In the genomic region with DNA sequence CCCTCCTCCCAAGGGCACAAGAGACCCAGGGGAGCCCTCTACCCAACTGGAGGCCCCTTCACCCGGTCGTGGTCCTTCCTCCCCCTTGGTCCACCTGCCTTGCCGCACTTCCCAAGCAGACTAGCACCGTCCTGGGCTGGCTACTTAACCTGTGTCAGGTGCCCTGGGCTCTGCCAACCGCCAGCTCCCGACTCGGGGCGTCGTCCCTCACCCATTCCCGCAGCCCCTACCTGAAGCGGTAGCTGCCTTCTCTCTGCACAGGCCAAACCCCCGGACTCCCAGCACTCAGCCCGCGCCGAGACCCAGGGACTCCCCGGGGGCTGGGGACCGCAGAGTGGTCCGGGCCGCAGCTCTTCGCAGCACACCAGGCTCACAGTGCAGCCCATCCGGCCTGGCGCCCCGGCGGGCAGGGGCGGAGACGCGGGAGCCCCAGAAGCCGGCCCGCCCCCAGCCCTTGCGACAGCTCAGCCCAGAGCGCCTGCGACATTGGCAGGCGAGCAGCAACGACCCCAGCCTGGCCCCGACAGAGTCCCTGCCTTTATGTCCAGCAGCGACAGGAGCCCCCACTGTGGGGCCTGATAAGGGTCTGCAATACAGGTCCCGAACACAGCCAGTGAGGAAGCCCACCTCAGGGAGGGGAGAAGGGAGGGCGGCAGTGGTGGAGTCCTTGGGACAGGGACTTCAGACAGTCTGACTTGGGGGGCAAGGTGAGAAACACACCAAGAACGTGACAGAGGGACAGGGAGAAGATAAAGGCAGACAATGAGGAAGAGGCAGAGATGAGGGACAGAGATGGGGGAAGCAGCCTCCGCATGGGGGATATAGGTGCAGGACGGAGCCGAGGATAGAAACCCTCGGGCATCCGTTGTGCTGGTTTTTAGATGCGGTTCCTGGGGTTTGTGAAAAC, we compare ENCODE assay signal across 11 cellular contexts. TPM values are rescaled to one million over a fixed set of nuclear protein-coding genes. Genes with fewer than 3 reads are reported as not detected.
DNase-seq lines count a peak whose midpoint lies in the region; ATAC-seq, FAIRE-seq and TF ChIP-seq lines count a peak whose summit lies in the region.
"Had no signal": no experiment of that assay in that cellular context is flagged by ENCODE, and none has a peak within 500 bp of the region (broad histone marks: within the 10 kb centered on the region; RNA-seq: fewer than 3 reads in every experiment).

No MANE protein-coding gene starts in this region.

- H3K4me1 ChIP-seq in kidney (ENCODE audit: control insufficient read depth in 1 of 2, insufficient read depth in 1 of 2, low read depth in 1 of 2, low read length in 2 of 2), result peaks cover 0 to 2% of the 10 kb centered on the region in 2 donors

- H3K9me3 Mint-ChIP-seq in activated naive CD4-positive, alpha-beta T cell treated with anti-CD3 and anti-CD28 coated beads, Interleukin-2, amount 10 ng/mL, durations not matched to agents 7 days and 5 days, result no peaks in the 10 kb centered on the region
- H3K9me3 Mint-ChIP-seq in activated CD8-positive, alpha-beta T cell treated with anti-CD3 and anti-CD28 coated beads, Interleukin-2, amount 10 ng/mL, durations not matched to agents 7 days and 5 days (ENCODE audit: insufficient read depth), result no peaks in the 10 kb centered on the region
- no peaks in the 10 kb centered on the region for H3K9me3 Mint-ChIP-seq in type B pancreatic cell

- POLR2A ChIA-PET in activated CD8-positive, alpha-beta T cell treated with anti-CD3 and anti-CD28 coated beads, Interleukin-2, amount 10 ng/mL, durations not matched to agents 7 days and 5 days (lab: Charles Lee), result interaction anchor here (1.0 to 1.1 kb wide), 2 partner anchors 45 to 244 kb away, joined by 4 read pairs; no protein-coding TSS in a partner anchor

- H3K27ac Mint-ChIP-seq in activated naive CD4-positive, alpha-beta T cell treated with anti-CD3 and anti-CD28 coated beads, Interleukin-2, amount 10 ng/mL, durations not matched to agents 7 days and 5 days, result no peak overlapping the region
- H3K27ac Mint-ChIP-seq in activated CD8-positive, alpha-beta T cell treated with anti-CD3 and anti-CD28 coated beads, Interleukin-2, amount 10 ng/mL, durations not matched to agents 7 days and 5 days, result peak overlapping the region; percentile 12
- no peak overlapping the region for H3K27ac Mint-ChIP-seq in type B pancreatic cell

- peak overlapping the region; percentile 1 for H3K4me3 Mint-ChIP-seq in activated naive CD4-positive, alpha-beta T cell treated with anti-CD3 and anti-CD28 coated beads, Interleukin-2, amount 10 ng/mL, durations not matched to agents 7 days and 5 days
- peak overlapping the region; percentile 62 for H3K4me3 Mint-ChIP-seq in activated CD8-positive, alpha-beta T cell treated with anti-CD3 and anti-CD28 coated beads, Interleukin-2, amount 10 ng/mL, durations not matched to agents 7 days and 5 days
- H3K4me3 Mint-ChIP-seq in type B pancreatic cell, result peak overlapping the region; percentile 34

- H3K27ac ChIP-seq in kidney (ENCODE audit: low read depth in 2 of 2, low read length in 2 of 2), result no peak overlapping the region
- H3K27ac ChIP-seq: C4-2B, SJSA1 had no signal

- H3K4me1 Mint-ChIP-seq in activated naive CD4-positive, alpha-beta T cell treated with anti-CD3 and anti-CD28 coated beads, Interleukin-2, amount 10 ng/mL, durations not matched to agents 7 days and 5 days, result peaks cover 13% of the 10 kb centered on the region
- H3K4me1 Mint-ChIP-seq in activated CD8-positive, alpha-beta T cell treated with anti-CD3 and anti-CD28 coated beads, Interleukin-2, amount 10 ng/mL, durations not matched to agents 7 days and 5 days (ENCODE audit: low read depth), result peaks cover 23% of the 10 kb centered on the region
- H3K4me1 Mint-ChIP-seq in type B pancreatic cell (ENCODE audit: unreplicated experiment), result peaks cover 3% of the 10 kb centered on the region

- FAIRE-seq in kidney (lab: Jason Lieb, UNC), result no peak

- H3K36me3 ChIP-seq in kidney (ENCODE audit: control insufficient read depth in 1 of 2, insufficient read depth in 2 of 2, low read length in 2 of 2), result no peaks in the 10 kb centered on the region
- H3K36me3 ChIP-seq: SJSA1 had no signal

- H3K4me3 ChIP-seq in kidney (ENCODE audit: low read length in 2 of 2), result no peak overlapping the region
- H3K4me3 ChIP-seq: SJSA1 had no signal

- no peak overlapping the region for H3K9ac ChIP-seq in kidney (ENCODE audit: low read length in 2 of 2)

- DNase-seq in activated naive CD4-positive, alpha-beta T cell treated with anti-CD3 and anti-CD28 coated beads, Interleukin-2, amount 10 ng/mL, durations not matched to agents 7 days and 5 days, result peak; percentile 20
- DNase-seq in activated naive CD4-positive, alpha-beta T cell treated with Interleukin-2 at 50 U/mL for 16 hours, result no peak
- DNase-seq in activated CD8-positive, alpha-beta T cell treated with anti-CD3 and anti-CD28 coated beads, Interleukin-2, amount 10 ng/mL, durations not matched to agents 7 days and 5 days, result no peak
- DNase-seq in kidney (peak; percentile 76), type B pancreatic cell (ENCODE audit: extremely low spot score, unreplicated experiment) (no peak), germinal center (ENCODE audit: low spot score) (no peak)
- DNase-seq in activated CD4-positive, alpha-beta T cell treated with anti-CD3 and anti-CD28 coated beads, Interleukin-2, amount 50 U/mL, for 1 hour, result no peak

- no peaks in the 10 kb centered on the region for H3K36me3 Mint-ChIP-seq in activated naive CD4-positive, alpha-beta T cell treated with anti-CD3 and anti-CD28 coated beads, Interleukin-2, amount 10 ng/mL, durations not matched to agents 7 days and 5 days
- no peaks in the 10 kb centered on the region for H3K36me3 Mint-ChIP-seq in activated CD8-positive, alpha-beta T cell treated with anti-CD3 and anti-CD28 coated beads, Interleukin-2, amount 10 ng/mL, durations not matched to agents 7 days and 5 days (ENCODE audit: low read depth)
- H3K36me3 Mint-ChIP-seq in type B pancreatic cell, result no peaks in the 10 kb centered on the region

- TF ChIP-seq CTCF in kidney (IDR thresholded peaks at IDR 0.05; ENCODE audit: borderline replicate concordance, extremely low read depth, insufficient read depth) (no peak), type B pancreatic cell (conservative IDR thresholded peaks at IDR 0.05) (no peak)

- CTCF ChIA-PET in activated naive CD4-positive, alpha-beta T cell treated with anti-CD3 and anti-CD28 coated beads, Interleukin-2, amount 10 ng/mL, durations not matched to agents 7 days and 5 days (lab: Charles Lee), result interaction anchor here (0.9 to 2.1 kb wide), 12 partner anchors 9 to 248 kb away, joined by 3 to 10 read pairs (median 4); no protein-coding TSS in a partner anchor
- CTCF ChIA-PET in activated CD8-positive, alpha-beta T cell treated with anti-CD3 and anti-CD28 coated beads, Interleukin-2, amount 10 ng/mL, durations not matched to agents 7 days and 5 days (lab: Charles Lee), result interaction anchor here (0.7 to 2.6 kb wide), 8 partner anchors 11 to 248 kb away, joined by 3 to 15 read pairs (median 4); a partner anchor contains a TSS

- ATAC-seq in activated CD8-positive, alpha-beta T cell treated with anti-CD3 and anti-CD28 coated beads, Interleukin-2, amount 10 ng/mL, durations not matched to agents 7 days and 5 days, result peak; percentile 21
- ATAC-seq in GM21367 (IDR thresholded peaks at IDR 0.05; ENCODE audit: unreplicated experiment), result no peak

- intact Hi-C loops in kidney (cut with DNase I), result no loop called here

- H3K9me3 ChIP-seq in kidney (ENCODE audit: control insufficient read depth in 1 of 2, low read length in 2 of 2), result no peaks in the 10 kb centered on the region
- H3K9me3 ChIP-seq: SJSA1 had no signal

- H3K27me3 Mint-ChIP-seq in activated naive CD4-positive, alpha-beta T cell treated with anti-CD3 and anti-CD28 coated beads, Interleukin-2, amount 10 ng/mL, durations not matched to agents 7 days and 5 days, result peaks cover 30% of the 10 kb centered on the region
- H3K27me3 Mint-ChIP-seq in activated CD8-positive, alpha-beta T cell treated with anti-CD3 and anti-CD28 coated beads, Interleukin-2, amount 10 ng/mL, durations not matched to agents 7 days and 5 days (ENCODE audit: low read depth), result peaks cover 7% of the 10 kb centered on the region
- peaks cover 53% of the 10 kb centered on the region for H3K27me3 Mint-ChIP-seq in type B pancreatic cell

RNA-seq across cellular contexts. Expression of a gene that starts 31.0 kb away (rescaled TPM):
- total RNA-seq in activated CD8-positive, alpha-beta T cell treated with anti-CD3 and anti-CD28 coated beads, Interleukin-2, amount 10 ng/mL, durations not matched to agents 7 days and 5 days, result 10 to 100 TPM; 28.9 to 29.8 TPM
- 471 TPM for total RNA-seq in kidney
- polyA plus RNA-seq in kidney (ENCODE audit: insufficient read depth, low read depth, low replicate concordance), result 44.8 TPM
- 59.2 and 87.5 TPM in 2 replicates for total RNA-seq in type B pancreatic cell (ENCODE audit: low replicate concordance)

RNA-seq across cellular contexts. Expression of a gene that starts 35.2 kb away (rescaled TPM):
- under 1 TPM; 0.55 to 0.81 TPM for total RNA-seq in activated CD8-positive, alpha-beta T cell treated with anti-CD3 and anti-CD28 coated beads, Interleukin-2, amount 10 ng/mL, durations not matched to agents 7 days and 5 days
- 0.69 TPM for total RNA-seq in kidney
- polyA plus RNA-seq in kidney (ENCODE audit: insufficient read depth, low read depth, low replicate concordance), result not detected
- not detected in 2 replicates for total RNA-seq in type B pancreatic cell (ENCODE audit: low replicate concordance)
- total RNA-seq: SJSA1 had no signal
- polyA plus RNA-seq: aorta had no signal

Comparison
In these comparisons a context has a peak if more than half of its experiments do, and no peak if none do; other contexts are left out.
1. DNase-seq: peak in activated naive CD4-positive, alpha-beta T cell treated with anti-CD3 and anti-CD28 coated beads, Interleukin-2, amount 10 ng/mL, durations not matched to agents 7 days and 5 days (single experiment) and kidney (single experiment); none in activated naive CD4-positive, alpha-beta T cell treated with Interleukin-2 at 50 U/mL for 16 hours (single experiment), activated CD8-positive, alpha-beta T cell treated with anti-CD3 and anti-CD28 coated beads, Interleukin-2, amount 10 ng/mL, durations not matched to agents 7 days and 5 days (single experiment), type B pancreatic cell (single experiment), germinal center (single experiment) and activated CD4-positive, alpha-beta T cell treated with anti-CD3 and anti-CD28 coated beads, Interleukin-2, amount 50 U/mL, for 1 hour (single experiment).
2. H3K4me3 Mint-ChIP-seq: peak in every context shown above with its lines; median percentile 62 in activated CD8-positive, alpha-beta T cell treated with anti-CD3 and anti-CD28 coated beads, Interleukin-2, amount 10 ng/mL, durations not matched to agents 7 days and 5 days; 34 in type B pancreatic cell; 1 in activated naive CD4-positive, alpha-beta T cell treated with anti-CD3 and anti-CD28 coated beads, Interleukin-2, amount 10 ng/mL, durations not matched to agents 7 days and 5 days.